ENCODE assay signal across 14 cellular contexts in the genomic region with DNA sequence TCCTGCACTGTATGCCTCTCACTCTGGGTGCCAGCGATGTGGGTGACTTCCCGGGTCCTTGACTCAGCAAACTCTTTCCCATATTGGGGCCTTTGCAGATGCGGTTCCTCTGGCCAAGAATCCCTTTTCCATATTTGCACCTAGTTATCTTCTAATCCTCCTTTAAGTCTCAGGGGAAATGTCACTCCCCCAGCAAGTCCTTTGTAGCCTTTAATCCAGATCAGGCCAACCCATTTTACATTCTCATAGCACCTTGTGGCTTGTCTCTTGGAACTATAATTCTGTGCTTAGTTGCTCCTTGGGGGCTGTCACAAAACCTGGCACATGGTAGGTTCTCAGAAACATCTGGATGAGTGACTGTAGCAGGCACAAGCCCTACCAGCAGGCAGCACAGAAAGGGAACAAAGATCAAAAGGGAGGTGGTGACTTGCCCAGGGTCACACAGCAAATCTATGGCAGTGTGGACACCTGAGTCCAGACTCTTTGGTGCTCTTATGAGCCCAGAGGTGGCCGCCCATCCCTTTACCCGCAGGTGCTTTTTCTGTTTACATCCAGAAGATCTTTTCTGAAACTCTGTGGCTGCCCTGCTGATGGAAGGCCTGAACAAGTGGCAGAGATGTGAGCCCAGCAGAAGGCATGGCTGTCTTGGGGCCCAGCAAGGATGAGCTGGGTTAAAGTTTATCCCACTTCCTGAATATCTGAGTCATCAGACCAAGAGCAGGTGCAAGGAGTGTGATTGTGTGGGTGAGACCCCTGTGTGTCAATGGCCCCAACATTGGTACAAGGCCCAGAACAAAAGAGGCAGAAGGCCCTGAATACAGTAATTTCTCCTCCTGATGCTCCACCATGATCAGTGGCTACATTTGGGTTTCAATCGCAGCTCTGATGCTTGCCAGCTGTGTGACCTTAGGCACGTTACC.
DNase-seq lines count a peak whose midpoint lies in the region; ATAC-seq, FAIRE-seq and TF ChIP-seq lines count a peak whose summit lies in the region.
"Had no signal": no experiment of that assay in that cellular context is flagged by ENCODE, and none has a peak within 500 bp of the region (broad histone marks: within the 10 kb centered on the region; RNA-seq: fewer than 3 reads in every experiment).

No MANE protein-coding gene starts in this region.

- TF ChIP-seq CTCF in GM12865 (IDR thresholded peaks at IDR 0.05; ENCODE audit: insufficient read depth, low read depth, low read length, missing control alignments) (no peak), GM12878 (IDR thresholded peaks at IDR 0.05 in 2 of 3, conservative IDR thresholded peaks at IDR 0.05 in 1 of 3; ENCODE audit: control insufficient read depth in 2 of 3, extremely low read depth in 1 of 3, insufficient read depth in 1 of 3, low read depth in 3 of 3, low read length in 3 of 3) (no peak), sigmoid colon (IDR thresholded peaks at IDR 0.05) (no peak)

- H3K4me1 ChIP-seq in GM12878 (ENCODE audit: control insufficient read depth, insufficient read depth, low read length) (peaks cover 10% of the 10 kb centered on the region), sigmoid colon (peaks cover 0 to 29% (median 25%) of the 10 kb centered on the region in 4 donors)
- H3K4me1 ChIP-seq: upper lobe of right lung had no signal

- 90% methylated on average over 7 of the region's 7 CpGs for WGBS in GM12878 (ENCODE audit: insufficient coverage, insufficient replicate concordance, low lambda C conversion rate, missing lambda C conversion rate)
- WGBS in sigmoid colon, 2 donors: 89 to 94% methylated on average over 7 of the region's 7 CpGs

- no peak overlapping the region for H3K4me2 ChIP-seq in GM12878 (ENCODE audit: control insufficient read depth, insufficient read depth)

- SMC1A ChIA-PET in GM12878 (lab: Charles Lee; ENCODE audit: uncharacterized antibody, unreplicated experiment): interaction anchor here (1.0 to 2.8 kb wide), 4 partner anchors 10 to 82 kb away, joined by 3 to 20 read pairs (median 4); no protein-coding TSS in a partner anchor

- no peaks in the 10 kb centered on the region for H3K79me2 ChIP-seq in GM12878 (ENCODE audit: control insufficient read depth, insufficient read depth, low read length)
- H3K79me2 ChIP-seq: parathyroid adenoma had no signal

- H3K4me3 ChIP-seq in GM12865 (ENCODE audit: low read depth, low read length) (no peak overlapping the region), GM12878 (no peak overlapping the region), sigmoid colon (no peak overlapping the region)
- H3K4me3 ChIP-seq: adrenal gland, lung, upper lobe of right lung had no signal

- TF ChIP-seq POLR2A in GM12878 (IDR thresholded peaks at IDR 0.05; ENCODE audit: low read depth, low read length) (no peak), sigmoid colon (IDR thresholded peaks at IDR 0.05) (no peak)

- no peaks in the 10 kb centered on the region for H4K20me1 ChIP-seq in GM12878 (ENCODE audit: control insufficient read depth, insufficient read depth)

- no TSS peak for BruUV-seq in GM12878 (replicated peaks; lab: Mats Ljungman, UMichigan)

- DNase-seq in GM12865 (ENCODE audit: low read depth) (peak; percentile 37), GM12878 (ENCODE audit: low read depth, low spot score) (peak; percentile 47), sigmoid colon (no peak), 8988T (no peak), left colon (no peak)
- DNase-seq: adrenal gland, DMS79, head of caudate nucleus, T-helper 9 cell, upper lobe of right lung had no signal

- CTCF ChIA-PET in GM12878 (lab: Yijun Ruan, JAX): interaction anchor here (0.8 to 1.4 kb wide), 6 partner anchors 8 to 287 kb away, joined by 3 to 6 read pairs (median 4); no protein-coding TSS in a partner anchor

- H3K27ac ChIP-seq in GM12878 (ENCODE audit: control insufficient read depth, insufficient read depth): no peak overlapping the region; the same call in 1 of the 2 replicates
- no peak overlapping the region for H3K27ac ChIP-seq in sigmoid colon
- H3K27ac ChIP-seq: adrenal gland, parathyroid adenoma, upper lobe of right lung had no signal

- in situ Hi-C loops in GM12878 (cut with MboI): no loop called here

- H3K36me3 ChIP-seq in GM12878 (ENCODE audit: control insufficient read depth in 2 of 2, insufficient read depth in 2 of 2, low read length in 1 of 2) (no peaks in the 10 kb centered on the region), sigmoid colon (no peaks in the 10 kb centered on the region)
- H3K36me3 ChIP-seq: adrenal gland, upper lobe of right lung had no signal

- peak; percentile 61 for ATAC-seq in GM19463 (IDR thresholded peaks at IDR 0.05; ENCODE audit: unreplicated experiment)
- peak; percentile 67 for ATAC-seq in HG03571 (IDR thresholded peaks at IDR 0.05; ENCODE audit: unreplicated experiment)
- ATAC-seq in GM12878: peak; percentile 85
- no peak for ATAC-seq in left colon
- ATAC-seq: upper lobe of right lung had no signal

- H3K9me3 ChIP-seq in GM12878 (replicated peaks; ENCODE audit: control insufficient read depth, insufficient read depth, low read length) (no peaks in the 10 kb centered on the region), sigmoid colon (no peaks in the 10 kb centered on the region)
- H3K9me3 ChIP-seq: adrenal gland, upper lobe of right lung had no signal

- POLR2A ChIA-PET in GM12878 (lab: Charles Lee): interaction anchor here (1.0 to 1.2 kb wide), 3 partner anchors 9 to 10 kb away, joined by 3 to 8 read pairs (median 4); no protein-coding TSS in a partner anchor

- RAD21 ChIA-PET in GM12878 (lab: Charles Lee; ENCODE audit: unreplicated experiment): interaction anchor here (0.8 to 4.3 kb wide), 5 partner anchors 9 to 87 kb away, joined by 3 to 21 read pairs (median 3); partner anchors contain the start of gene GRK3

- peak; percentile 54 for FAIRE-seq in GM12878 (lab: Jason Lieb, UNC)

- TF ChIP-seq RAD21 in GM12878 (IDR thresholded peaks at IDR 0.05; ENCODE audit: insufficient read depth, low read depth, low read length): no peak

- no peak overlapping the region for H2AFZ ChIP-seq in GM12878 (ENCODE audit: control insufficient read depth, low read depth, low read length)
- H2AFZ ChIP-seq: parathyroid adenoma had no signal

- intact Hi-C loops in GM12878 (cut with micrococcal nuclease; ENCODE audit: unreplicated experiment) (no loop called here), sigmoid colon (cut with DNase I) (no loop called here), left colon (cut with DNase I, micrococcal nuclease) (no loop called here)

- H3K9ac ChIP-seq in GM12878 (ENCODE audit: control insufficient read depth, insufficient read depth, low read length): no peak overlapping the region
- H3K9ac ChIP-seq: parathyroid adenoma had no signal

- peak; percentile 48 to 69; a peak in 3 of 4 replicates for TF ChIP-seq EP300 in GM12878 (IDR thresholded peaks at IDR 0.05; ENCODE audit: borderline replicate concordance in 1 of 2, control insufficient read depth in 1 of 2, low read depth in 2 of 2, low read length in 2 of 2)
- no peak for TF ChIP-seq EP300 in sigmoid colon (IDR thresholded peaks at IDR 0.05)

- H3K27me3 ChIP-seq in GM12878 (replicated peaks in 1 of 2; ENCODE audit: control insufficient read depth in 2 of 2, insufficient read depth in 2 of 2, low read length in 1 of 2): no peaks in the 10 kb centered on the region
- no peaks in the 10 kb centered on the region for H3K27me3 ChIP-seq in sigmoid colon
- H3K27me3 ChIP-seq: adrenal gland, upper lobe of right lung had no signal

TF ChIP-seq in GM12878, 131 proteins besides CTCF, POLR2A, EP300 and RAD21 (continues in another document):
- peak; percentile 73; the same call in 1 of the 2 replicates for TF ChIP-seq CHD2 (IDR thresholded peaks at IDR 0.05; ENCODE audit: borderline replicate concordance, low read depth, low read length)
- peak; percentile 59 for TF ChIP-seq RUNX3 (IDR thresholded peaks at IDR 0.05; ENCODE audit: low read length)
- no peak for TF ChIP-seq USF1 (IDR thresholded peaks at IDR 0.05; ENCODE audit: borderline replicate concordance, extremely low read length, insufficient read depth, low read depth, low read length)
- no peak for TF ChIP-seq CBX3 (IDR thresholded peaks at IDR 0.05; ENCODE audit: borderline replicate concordance, low read depth)
- TF ChIP-seq, protein P1, sequence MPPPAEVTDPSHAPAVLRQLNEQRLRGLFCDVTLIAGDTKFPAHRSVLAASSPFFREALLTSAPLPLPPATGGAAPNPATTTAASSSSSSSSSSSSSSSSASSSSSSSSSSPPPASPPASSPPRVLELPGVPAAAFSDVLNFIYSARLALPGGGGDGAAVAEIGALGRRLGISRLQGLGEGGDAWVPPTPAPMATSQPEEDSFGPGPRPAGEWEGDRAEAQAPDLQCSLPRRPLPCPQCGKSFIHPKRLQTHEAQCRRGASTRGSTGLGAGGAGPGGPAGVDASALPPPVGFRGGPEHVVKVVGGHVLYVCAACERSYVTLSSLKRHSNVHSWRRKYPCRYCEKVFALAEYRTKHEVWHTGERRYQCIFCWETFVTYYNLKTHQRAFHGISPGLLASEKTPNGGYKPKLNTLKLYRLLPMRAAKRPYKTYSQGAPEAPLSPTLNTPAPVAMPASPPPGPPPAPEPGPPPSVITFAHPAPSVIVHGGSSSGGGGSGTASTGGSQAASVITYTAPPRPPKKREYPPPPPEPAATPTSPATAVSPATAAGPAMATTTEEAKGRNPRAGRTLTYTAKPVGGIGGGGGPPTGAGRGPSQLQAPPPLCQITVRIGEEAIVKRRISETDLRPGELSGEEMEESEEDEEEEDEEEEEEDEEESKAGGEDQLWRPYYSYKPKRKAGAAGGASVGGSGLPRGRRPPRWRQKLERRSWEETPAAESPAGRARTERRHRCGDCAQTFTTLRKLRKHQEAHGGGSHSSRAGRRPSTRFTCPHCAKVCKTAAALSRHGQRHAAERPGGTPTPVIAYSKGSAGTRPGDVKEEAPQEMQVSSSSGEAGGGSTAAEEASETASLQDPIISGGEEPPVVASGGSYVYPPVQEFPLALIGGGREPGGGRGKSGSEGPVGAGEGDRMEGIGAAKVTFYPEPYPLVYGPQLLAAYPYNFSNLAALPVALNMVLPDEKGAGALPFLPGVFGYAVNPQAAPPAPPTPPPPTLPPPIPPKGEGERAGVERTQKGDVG (CRISPR knock-in tag; IDR thresholded peaks at IDR 0.05): no peak
- no peak for TF ChIP-seq NFYA (IDR thresholded peaks at IDR 0.05; ENCODE audit: borderline replicate concordance, low read depth, low read length)

Comparison
In these comparisons a context has a peak if more than half of its experiments do, and no peak if none do; other contexts are left out.
1. DNase-seq: peak in GM12865 (single experiment) and GM12878 (single experiment); none in sigmoid colon (single experiment), 8988T (single experiment) and left colon (0 of 2).